ENCODE assay signal across 17 cellular contexts in the genomic region with DNA sequence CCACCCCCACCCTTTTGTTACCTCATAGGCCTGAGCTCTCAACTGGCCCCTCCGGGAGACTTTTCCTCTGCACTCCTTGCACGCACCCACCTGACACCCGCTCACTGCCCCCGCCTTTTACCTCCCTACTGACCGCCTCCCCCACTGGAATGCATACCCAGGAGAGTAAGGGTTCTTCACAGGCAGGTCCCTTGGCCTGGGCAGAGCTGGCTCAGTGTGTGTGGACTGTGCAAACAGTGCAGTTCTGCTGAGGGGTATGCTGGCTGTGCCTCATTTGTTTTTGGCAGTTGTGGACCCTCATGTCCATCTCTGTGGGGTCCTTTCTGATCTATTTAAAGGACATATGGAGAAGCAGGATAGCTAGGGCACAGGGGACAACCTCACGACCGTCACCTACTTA. TPM values are rescaled to one million over a fixed set of nuclear protein-coding genes. Genes with fewer than 3 reads are reported as not detected.
A peak's percentile ranks its signal among the peaks of the same experiment; 100 is the strongest.
DNase-seq lines count a peak whose midpoint lies in the region; ATAC-seq and TF ChIP-seq lines count a peak whose summit lies in the region.
"Had no signal": no experiment of that assay in that cellular context is flagged by ENCODE, and none has a peak within 500 bp of the region (broad histone marks: within the 10 kb centered on the region; RNA-seq: fewer than 3 reads in every experiment).

No MANE protein-coding gene starts in this region.

- no TSS peak for BruUV-seq in MCF 10A (replicated peaks; lab: Mats Ljungman, UMichigan)

- TF ChIP-seq CTCF in WTC11 (IDR thresholded peaks at IDR 0.05) (no peak), upper lobe of right lung (IDR thresholded peaks at IDR 0.05) (no peak), MCF 10A (IDR thresholded peaks at IDR 0.05; ENCODE audit: unreplicated experiment) (no peak)

- H3K36me3 Mint-ChIP-seq in WTC11: peaks cover 7% of the 10 kb centered on the region; the same call in 1 of the 2 replicates
- H3K36me3 Mint-ChIP-seq in MCF 10A (ENCODE audit: insufficient read depth, unreplicated experiment): no peaks in the 10 kb centered on the region

- intact Hi-C loops in upper lobe of right lung (cut with DNase I): no loop called here
- intact Hi-C loops in MCF 10A (cut with micrococcal nuclease): no loop called here

- H3K9me3 ChIP-seq in upper lobe of right lung: peaks cover 17% of the 10 kb centered on the region
- H3K9me3 ChIP-seq: HAP-1 had no signal

- H3K4me1 Mint-ChIP-seq in WTC11 (peaks cover 13% of the 10 kb centered on the region), MCF 10A (ENCODE audit: insufficient read depth, unreplicated experiment) (no peaks in the 10 kb centered on the region)

- H3K27me3 Mint-ChIP-seq in WTC11 (ENCODE audit: low read depth) (no peaks in the 10 kb centered on the region), MCF 10A (ENCODE audit: insufficient read depth, unreplicated experiment) (no peaks in the 10 kb centered on the region)
- H3K27me3 Mint-ChIP-seq: CD4-positive, alpha-beta memory T cell had no signal

- H3K4me3 ChIP-seq in upper lobe of right lung: no peak overlapping the region
- H3K4me3 ChIP-seq: GM12878, HAP-1 had no signal

- H3K27ac ChIP-seq in upper lobe of right lung: no peak overlapping the region

- peaks cover 5% of the 10 kb centered on the region for H3K4me1 ChIP-seq in upper lobe of right lung
- H3K4me1 ChIP-seq: HAP-1 had no signal

- no peak for ATAC-seq in WTC11
- no peak for ATAC-seq in upper lobe of right lung
- no peak for ATAC-seq in HG03354 (IDR thresholded peaks at IDR 0.05; ENCODE audit: poor library complexity, severe bottlenecking, unreplicated experiment)
- ATAC-seq: GM12878 had no signal

- CTCF ChIA-PET in WTC11 (lab: Charles Lee): interaction anchor here (0.6 to 3.1 kb wide), 6 partner anchors 31 to 151 kb away, joined by 3 to 15 read pairs (median 6); a partner anchor contains a TSS
- CTCF ChIA-PET in MCF 10A (lab: Yijun Ruan, JAX): interaction anchor here (0.6 kb wide), 1 partner anchor 899 kb away, joined by 3 read pairs; no protein-coding TSS in a partner anchor

- H3K9me3 Mint-ChIP-seq in WTC11: no peaks in the 10 kb centered on the region
- peaks cover 16% of the 10 kb centered on the region for H3K9me3 Mint-ChIP-seq in MCF 10A (ENCODE audit: unreplicated experiment)

- POLR2A ChIA-PET in WTC11 (lab: Charles Lee): interaction anchor here (0.6 to 0.9 kb wide), 2 partner anchors 34 to 41 kb away, joined by 4 read pairs; a partner anchor contains a TSS
- POLR2A ChIA-PET in MCF 10A (lab: Yijun Ruan, JAX): no interaction called here

- no peaks in the 10 kb centered on the region for H3K36me3 ChIP-seq in upper lobe of right lung
- H3K36me3 ChIP-seq: HAP-1 had no signal

- H3K27ac Mint-ChIP-seq in WTC11: 0 out of 2 replicates have a peak overlapping the region, but pooled peaks have one; percentile 34
- no peak overlapping the region for H3K27ac Mint-ChIP-seq in MCF 10A (ENCODE audit: low read depth, unreplicated experiment)
- H3K27ac Mint-ChIP-seq: HFFc6 had no signal

- in situ Hi-C loops in KBM-7 (cut with MboI; ENCODE audit: low pct_unique_long_range_greater_than_20kb, low sequenced_read_pairs): no loop called here

- DNase-seq in WTC11 (ENCODE audit: low spot score) (no peak), mesenteric fat pad (ENCODE audit: low spot score) (peak; percentile 53), upper lobe of right lung (peak; percentile 42), KBM-7 (no peak), MCF 10A (ENCODE audit: unreplicated experiment) (no peak)
- DNase-seq: C1 segment of cervical spinal cord; CD4-positive, alpha-beta memory T cell; COR-L47; DMS153; DND-41; GDM1; HFFc6 had no signal

- no peaks in the 10 kb centered on the region for H3K27me3 ChIP-seq in upper lobe of right lung

- H3K4me3 Mint-ChIP-seq in WTC11 (no peak overlapping the region), MCF 10A (ENCODE audit: unreplicated experiment) (no peak overlapping the region)
- H3K4me3 Mint-ChIP-seq: CD4-positive, alpha-beta memory T cell; HFFc6 had no signal

TF ChIP-seq in WTC11, 78 proteins besides CTCF, POLR2A, EP300 and RAD21:
- TF ChIP-seq MYBL2 (CRISPR knock-in tag; IDR thresholded peaks at IDR 0.05) (no peak), GTF2I (CRISPR knock-in tag; conservative IDR thresholded peaks at IDR 0.05) (no peak), ZNF138 (CRISPR knock-in tag; conservative IDR thresholded peaks at IDR 0.05) (no peak), JAZF1 (CRISPR knock-in tag; IDR thresholded peaks at IDR 0.05) (no peak), ZNF219 (CRISPR knock-in tag; IDR thresholded peaks at IDR 0.05; ENCODE audit: borderline replicate concordance) (no peak)
- TF ChIP-seq, protein P1, sequence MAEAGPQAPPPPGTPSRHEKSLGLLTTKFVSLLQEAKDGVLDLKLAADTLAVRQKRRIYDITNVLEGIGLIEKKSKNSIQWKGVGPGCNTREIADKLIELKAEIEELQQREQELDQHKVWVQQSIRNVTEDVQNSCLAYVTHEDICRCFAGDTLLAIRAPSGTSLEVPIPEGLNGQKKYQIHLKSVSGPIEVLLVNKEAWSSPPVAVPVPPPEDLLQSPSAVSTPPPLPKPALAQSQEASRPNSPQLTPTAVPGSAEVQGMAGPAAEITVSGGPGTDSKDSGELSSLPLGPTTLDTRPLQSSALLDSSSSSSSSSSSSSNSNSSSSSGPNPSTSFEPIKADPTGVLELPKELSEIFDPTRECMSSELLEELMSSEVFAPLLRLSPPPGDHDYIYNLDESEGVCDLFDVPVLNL (CRISPR knock-in tag; IDR thresholded peaks at IDR 0.05; ENCODE audit: borderline replicate concordance, low read depth): no peak
- TF ChIP-seq, protein P2, sequence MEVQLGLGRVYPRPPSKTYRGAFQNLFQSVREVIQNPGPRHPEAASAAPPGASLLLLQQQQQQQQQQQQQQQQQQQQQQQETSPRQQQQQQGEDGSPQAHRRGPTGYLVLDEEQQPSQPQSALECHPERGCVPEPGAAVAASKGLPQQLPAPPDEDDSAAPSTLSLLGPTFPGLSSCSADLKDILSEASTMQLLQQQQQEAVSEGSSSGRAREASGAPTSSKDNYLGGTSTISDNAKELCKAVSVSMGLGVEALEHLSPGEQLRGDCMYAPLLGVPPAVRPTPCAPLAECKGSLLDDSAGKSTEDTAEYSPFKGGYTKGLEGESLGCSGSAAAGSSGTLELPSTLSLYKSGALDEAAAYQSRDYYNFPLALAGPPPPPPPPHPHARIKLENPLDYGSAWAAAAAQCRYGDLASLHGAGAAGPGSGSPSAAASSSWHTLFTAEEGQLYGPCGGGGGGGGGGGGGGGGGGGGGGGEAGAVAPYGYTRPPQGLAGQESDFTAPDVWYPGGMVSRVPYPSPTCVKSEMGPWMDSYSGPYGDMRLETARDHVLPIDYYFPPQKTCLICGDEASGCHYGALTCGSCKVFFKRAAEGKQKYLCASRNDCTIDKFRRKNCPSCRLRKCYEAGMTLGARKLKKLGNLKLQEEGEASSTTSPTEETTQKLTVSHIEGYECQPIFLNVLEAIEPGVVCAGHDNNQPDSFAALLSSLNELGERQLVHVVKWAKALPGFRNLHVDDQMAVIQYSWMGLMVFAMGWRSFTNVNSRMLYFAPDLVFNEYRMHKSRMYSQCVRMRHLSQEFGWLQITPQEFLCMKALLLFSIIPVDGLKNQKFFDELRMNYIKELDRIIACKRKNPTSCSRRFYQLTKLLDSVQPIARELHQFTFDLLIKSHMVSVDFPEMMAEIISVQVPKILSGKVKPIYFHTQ (CRISPR knock-in tag; IDR thresholded peaks at IDR 0.05): no peak
- TF ChIP-seq, protein P3, sequence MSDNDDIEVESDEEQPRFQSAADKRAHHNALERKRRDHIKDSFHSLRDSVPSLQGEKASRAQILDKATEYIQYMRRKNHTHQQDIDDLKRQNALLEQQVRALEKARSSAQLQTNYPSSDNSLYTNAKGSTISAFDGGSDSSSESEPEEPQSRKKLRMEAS (CRISPR knock-in tag; IDR thresholded peaks at IDR 0.05): no peak
- TF ChIP-seq, protein P4, sequence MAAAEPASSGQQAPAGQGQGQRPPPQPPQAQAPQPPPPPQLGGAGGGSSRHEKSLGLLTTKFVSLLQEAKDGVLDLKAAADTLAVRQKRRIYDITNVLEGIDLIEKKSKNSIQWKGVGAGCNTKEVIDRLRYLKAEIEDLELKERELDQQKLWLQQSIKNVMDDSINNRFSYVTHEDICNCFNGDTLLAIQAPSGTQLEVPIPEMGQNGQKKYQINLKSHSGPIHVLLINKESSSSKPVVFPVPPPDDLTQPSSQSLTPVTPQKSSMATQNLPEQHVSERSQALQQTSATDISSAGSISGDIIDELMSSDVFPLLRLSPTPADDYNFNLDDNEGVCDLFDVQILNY (CRISPR knock-in tag; IDR thresholded peaks at IDR 0.05): no peak
- TF ChIP-seq, protein P5, sequence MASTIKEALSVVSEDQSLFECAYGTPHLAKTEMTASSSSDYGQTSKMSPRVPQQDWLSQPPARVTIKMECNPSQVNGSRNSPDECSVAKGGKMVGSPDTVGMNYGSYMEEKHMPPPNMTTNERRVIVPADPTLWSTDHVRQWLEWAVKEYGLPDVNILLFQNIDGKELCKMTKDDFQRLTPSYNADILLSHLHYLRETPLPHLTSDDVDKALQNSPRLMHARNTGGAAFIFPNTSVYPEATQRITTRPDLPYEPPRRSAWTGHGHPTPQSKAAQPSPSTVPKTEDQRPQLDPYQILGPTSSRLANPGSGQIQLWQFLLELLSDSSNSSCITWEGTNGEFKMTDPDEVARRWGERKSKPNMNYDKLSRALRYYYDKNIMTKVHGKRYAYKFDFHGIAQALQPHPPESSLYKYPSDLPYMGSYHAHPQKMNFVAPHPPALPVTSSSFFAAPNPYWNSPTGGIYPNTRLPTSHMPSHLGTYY (CRISPR knock-in tag; IDR thresholded peaks at IDR 0.05): no peak
- TF ChIP-seq, protein P6, sequence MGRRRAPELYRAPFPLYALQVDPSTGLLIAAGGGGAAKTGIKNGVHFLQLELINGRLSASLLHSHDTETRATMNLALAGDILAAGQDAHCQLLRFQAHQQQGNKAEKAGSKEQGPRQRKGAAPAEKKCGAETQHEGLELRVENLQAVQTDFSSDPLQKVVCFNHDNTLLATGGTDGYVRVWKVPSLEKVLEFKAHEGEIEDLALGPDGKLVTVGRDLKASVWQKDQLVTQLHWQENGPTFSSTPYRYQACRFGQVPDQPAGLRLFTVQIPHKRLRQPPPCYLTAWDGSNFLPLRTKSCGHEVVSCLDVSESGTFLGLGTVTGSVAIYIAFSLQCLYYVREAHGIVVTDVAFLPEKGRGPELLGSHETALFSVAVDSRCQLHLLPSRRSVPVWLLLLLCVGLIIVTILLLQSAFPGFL (CRISPR knock-in tag; IDR thresholded peaks at IDR 0.05; ENCODE audit: borderline replicate concordance): no peak

RNA-seq across cellular contexts. Expression of a gene that starts 5.0 kb away (rescaled TPM):
- total RNA-seq in WTC11 (2021) (55.9 to 65.5 TPM (median 64.8 TPM) in 3 replicates), mesenteric fat pad (34.8 TPM), upper lobe of right lung (47.3 TPM), MCF 10A (2022) (not detected in 2 replicates)

RNA-seq across cellular contexts. Expression of a gene that starts 34.0 kb away (rescaled TPM):
- 5.6 to 8.0 TPM (median 7.2 TPM) in 3 replicates for total RNA-seq in WTC11 (2021)
- 3.5 TPM for total RNA-seq in mesenteric fat pad
- total RNA-seq in upper lobe of right lung: 4.1 TPM
- total RNA-seq in MCF 10A (2022): not detected in 2 replicates
- total RNA-seq: A172, GM12878, H4 had no signal

RNA-seq across cellular contexts. Expression of a gene that starts 57.5 kb away (rescaled TPM):
- total RNA-seq in WTC11 (2021): 16.3 to 18.3 TPM (median 16.5 TPM) in 3 replicates
- total RNA-seq in mesenteric fat pad: 8.3 TPM
- total RNA-seq in upper lobe of right lung: 7.4 TPM
- 2.8 and 2.9 TPM in 2 replicates for total RNA-seq in MCF 10A (2022)

RNA-seq across cellular contexts. Expression of a gene that starts 59.2 kb away (rescaled TPM):
- total RNA-seq in WTC11 (2021) (0.69 to 1.3 TPM (median 0.78 TPM) in 3 replicates), mesenteric fat pad (not detected), upper lobe of right lung (not detected), MCF 10A (2022) (not detected in 2 replicates)
- total RNA-seq: A172; CD4-positive, alpha-beta memory T cell; GM12878; H4; HFFc6 had no signal

Comparison
In these comparisons a context has a peak if more than half of its experiments do, and no peak if none do; other contexts are left out.
1. DNase-seq: peak in mesenteric fat pad (single experiment) and upper lobe of right lung (single experiment); none in WTC11 (single experiment), KBM-7 (single experiment) and MCF 10A (single experiment).
2. RNA of a gene that starts 5.0 kb away (total RNA-seq): 55.9 to 65.5 TPM in WTC11, 47.3 TPM in upper lobe of right lung (single experiment) and 34.8 TPM in mesenteric fat pad (single experiment); not detected in MCF 10A; every median in the first group is over 10 times any median in the second.